ENCODE assay signal across 8 cellular contexts in genomic region chr14:65164068-65164824, GRCh38.
DNase-seq lines count a peak whose midpoint lies in the region; ATAC-seq, FAIRE-seq and TF ChIP-seq lines count a peak whose summit lies in the region.

No MANE protein-coding gene starts in this region.

- TF ChIP-seq RAD21 in H1 (IDR thresholded peaks at IDR 0.05 in 1 of 2, conservative IDR thresholded peaks at IDR 0.05 in 1 of 2; ENCODE audit: low read depth in 2 of 2, low read length in 2 of 2) = peak; percentile 88

- no peak overlapping the region for H4K5ac ChIP-seq in H1 (ENCODE audit: insufficient read length, low read depth, low read length)

- H3K27ac Mint-ChIP-seq in T-helper 2 cell treated with Interferon-gamma antibody and Interleukin-4, amounts not matched to agents 5 μg/mL and 100 μg/mL, for 36 hours = no peak overlapping the region

- no peaks in the 10 kb centered on the region for H3K36me3 Mint-ChIP-seq in T-helper 2 cell treated with Interferon-gamma antibody and Interleukin-4, amounts not matched to agents 5 μg/mL and 100 μg/mL, for 36 hours (ENCODE audit: low read depth)

- POLR2A ChIA-PET in H1 (lab: Charles Lee; ENCODE audit: partially characterized antibody) = no interaction called here

- H3K23ac ChIP-seq in H1 (ENCODE audit: insufficient read length) = no peak overlapping the region

- no peak overlapping the region for H3K14ac ChIP-seq in H1 (ENCODE audit: insufficient read length)

- H2AFZ ChIP-seq in H1 (ENCODE audit: low read length) = no peak overlapping the region

- no peak overlapping the region for H2BK5ac ChIP-seq in H1 (ENCODE audit: low read depth, low read length)

- WGBS in H1 (ENCODE audit: extremely low coverage in 1 of 2, insufficient coverage in 1 of 2, insufficient read length in 1 of 2, insufficient replicate concordance in 2 of 2, low coverage in 1 of 2, low lambda C conversion rate in 2 of 2, missing lambda C conversion rate in 1 of 2), 2 experiments = 53% methylated on average over 6 of the region's 6 CpGs; no CpG with 5 or more reads in 1 of the 2 experiments

- peaks cover 21% of the 10 kb centered on the region for H3K4me1 Mint-ChIP-seq in T-helper 2 cell treated with Interferon-gamma antibody and Interleukin-4, amounts not matched to agents 5 μg/mL and 100 μg/mL, for 36 hours (ENCODE audit: low read depth)

- CTCF ChIA-PET in H1 (lab: Charles Lee; ENCODE audit: partially characterized antibody) = interaction anchor here (0.6 to 4.8 kb wide), 53 partner anchors 8 to 1565 kb away, joined by 3 to 31 read pairs (median 4); partner anchors contain the start of gene FUT8

- peak; percentile 66 for DNase-seq in activated effector memory CD4-positive, alpha-beta T cell treated with anti-CD3 and anti-CD28 coated beads, Interleukin-2, amount 50 U/mL, for 16 hours
- DNase-seq in activated effector memory CD4-positive, alpha-beta T cell treated with Interleukin-2 at 50 U/mL for 16 hours = no peak
- DNase-seq in NAMALWA (ENCODE audit: low spot score) (peak; percentile 66), T-helper 9 cell (peak; percentile 18), H1 (ENCODE audit: low read depth in 1 of 2, low spot score in 2 of 2) (no peak), myocyte (ENCODE audit: low read depth) (peak; percentile 72)
- DNase-seq in T-helper 2 cell treated with Interferon-gamma antibody and Interleukin-4, amounts not matched to agents 5 μg/mL and 100 μg/mL, for 36 hours (ENCODE audit: low spot score) = no peak

- H4K91ac ChIP-seq in H1 (replicated peaks; ENCODE audit: insufficient read length, low read length) = no peak overlapping the region

- H3K23me2 ChIP-seq in H1 (ENCODE audit: low read depth, low read length) = no peaks in the 10 kb centered on the region

- no peak overlapping the region for H3K4me2 ChIP-seq in H1 (ENCODE audit: insufficient read depth in 1 of 2, low read depth in 2 of 2, low read length in 2 of 2)

- H3K79me1 ChIP-seq in H1 (ENCODE audit: low read depth, low read length) = no peaks in the 10 kb centered on the region

- no peak overlapping the region for H2BK15ac ChIP-seq in H1 (ENCODE audit: low read length)

- H3K27ac ChIP-seq in H1 (ENCODE audit: low read depth, low read length) = no peak overlapping the region

- H2BK120ac ChIP-seq in H1 (replicated peaks; ENCODE audit: low read depth, low read length) = no peak overlapping the region

- ATAC-seq in GM21528 (IDR thresholded peaks at IDR 0.05; ENCODE audit: low FRiP score, unreplicated experiment) = no peak

- no peaks in the 10 kb centered on the region for H3K9me3 Mint-ChIP-seq in T-helper 2 cell treated with Interferon-gamma antibody and Interleukin-4, amounts not matched to agents 5 μg/mL and 100 μg/mL, for 36 hours

- TF ChIP-seq POLR2A in H1 (IDR thresholded peaks at IDR 0.05; ENCODE audit: control extremely low read depth in 1 of 2, low read depth in 2 of 2, low read length in 2 of 2) = no peak

- TF ChIP-seq EP300 in H1 (IDR thresholded peaks at IDR 0.05; ENCODE audit: borderline replicate concordance in 1 of 2, low read depth in 2 of 2, low read length in 2 of 2) = no peak

- no peaks in the 10 kb centered on the region for H4K20me1 ChIP-seq in H1 (replicated peaks in 1 of 2; ENCODE audit: control insufficient read depth in 1 of 2, insufficient read depth in 2 of 2, low read length in 2 of 2)

- no peak for FAIRE-seq in H1 (lab: Jason Lieb, UNC)

- no peak overlapping the region for H4K8ac ChIP-seq in H1 (ENCODE audit: extremely low read depth, insufficient read depth, low read length)

- no peaks in the 10 kb centered on the region for H3K9me3 ChIP-seq in H1 (ENCODE audit: insufficient read depth in 2 of 2, low read depth in 1 of 2, low read length in 1 of 2)

- H3K9ac ChIP-seq in H1 (replicated peaks in 1 of 4; ENCODE audit: extremely low read depth in 1 of 4, low read depth in 3 of 4, low read length in 3 of 4) = no peak overlapping the region

- H3K27me3 ChIP-seq in H1 (replicated peaks in 1 of 4; ENCODE audit: control insufficient read depth in 3 of 4, extremely low read depth in 1 of 4, insufficient read depth in 3 of 4, low read length in 3 of 4) = no peaks in the 10 kb centered on the region

- H3K18ac ChIP-seq in H1 (ENCODE audit: extremely low read depth, low read length) = no peak overlapping the region

- no peaks in the 10 kb centered on the region for H3K27me3 Mint-ChIP-seq in T-helper 2 cell treated with Interferon-gamma antibody and Interleukin-4, amounts not matched to agents 5 μg/mL and 100 μg/mL, for 36 hours (ENCODE audit: low read depth)

- no peaks in the 10 kb centered on the region for H3K4me1 ChIP-seq in H1 (replicated peaks in 1 of 4; ENCODE audit: control insufficient read depth in 3 of 4, insufficient read depth in 4 of 4, low read length in 3 of 4)

- H3K36me3 ChIP-seq in H1 (ENCODE audit: control insufficient read depth in 2 of 4, insufficient read depth in 4 of 4, low read length in 3 of 4) = no peaks in the 10 kb centered on the region

- no peaks in the 10 kb centered on the region for H3K79me2 ChIP-seq in H1 (ENCODE audit: control insufficient read depth in 1 of 2, insufficient read depth in 2 of 2, low read length in 2 of 2)

- no peak overlapping the region for H3K4me3 ChIP-seq in H1 (ENCODE audit: extremely low read depth in 1 of 4, insufficient read depth in 2 of 4, low read depth in 3 of 4, low read length in 4 of 4)

- no peak overlapping the region for H3K56ac ChIP-seq in H1 (replicated peaks; ENCODE audit: insufficient read length, low read depth, low read length)

- H2BK12ac ChIP-seq in H1 (ENCODE audit: low read depth, low read length) = no peak overlapping the region; the same call in 1 of the 2 replicates

- H3K4ac ChIP-seq in H1 (replicated peaks; ENCODE audit: insufficient read length, low read depth, low read length) = no peak overlapping the region

- no peak overlapping the region; the same call in 1 of the 2 replicates for H2BK20ac ChIP-seq in H1 (ENCODE audit: low read length)

- no peak overlapping the region for H3K4me3 Mint-ChIP-seq in T-helper 2 cell treated with Interferon-gamma antibody and Interleukin-4, amounts not matched to agents 5 μg/mL and 100 μg/mL, for 36 hours

- H2AK5ac ChIP-seq in H1 (ENCODE audit: low read depth, low read length) = no peak overlapping the region

- TF ChIP-seq CTCF in H1 (IDR thresholded peaks at IDR 0.05; ENCODE audit: control extremely low read depth in 1 of 3, insufficient read depth in 1 of 3, low read depth in 1 of 3, low read length in 3 of 3) = peak in 2 of 3 experiments; percentile 47 to 52; a peak in 2 of 4 replicates

TF ChIP-seq in H1, 55 proteins besides CTCF, POLR2A, EP300 and RAD21:
- TF ChIP-seq SP1 (IDR thresholded peaks at IDR 0.05; ENCODE audit: low read depth, low read length) = no peak
- TF ChIP-seq TBP (IDR thresholded peaks at IDR 0.05; ENCODE audit: low read depth, low read length) = no peak
- TF ChIP-seq NRF1 (IDR thresholded peaks at IDR 0.05; ENCODE audit: low read depth, low read length) = no peak
- no peak for TF ChIP-seq EZH2 (IDR thresholded peaks at IDR 0.05; ENCODE audit: low read depth, low read length, severe bottlenecking)
- no peak for TF ChIP-seq CTBP2 (IDR thresholded peaks at IDR 0.05; ENCODE audit: borderline replicate concordance, insufficient read depth, insufficient read length, low read length)
- TF ChIP-seq USF2 (IDR thresholded peaks at IDR 0.05; ENCODE audit: low read length) = no peak
TF ChIP-seq in H1: peak in this region for 0.

Comparison
In these comparisons a context has a peak if more than half of its experiments do, and no peak if none do; other contexts are left out.
1. DNase-seq: peak in activated effector memory CD4-positive, alpha-beta T cell treated with anti-CD3 and anti-CD28 coated beads, Interleukin-2, amount 50 U/mL, for 16 hours (single experiment), NAMALWA (single experiment), T-helper 9 cell (single experiment) and myocyte (single experiment); none in activated effector memory CD4-positive, alpha-beta T cell treated with Interleukin-2 at 50 U/mL for 16 hours (single experiment), H1 (0 of 2) and T-helper 2 cell treated with Interferon-gamma antibody and Interleukin-4, amounts not matched to agents 5 μg/mL and 100 μg/mL, for 36 hours (single experiment).